Comparison of ENCODE assay signal across 6 cellular contexts in the genomic region with DNA sequence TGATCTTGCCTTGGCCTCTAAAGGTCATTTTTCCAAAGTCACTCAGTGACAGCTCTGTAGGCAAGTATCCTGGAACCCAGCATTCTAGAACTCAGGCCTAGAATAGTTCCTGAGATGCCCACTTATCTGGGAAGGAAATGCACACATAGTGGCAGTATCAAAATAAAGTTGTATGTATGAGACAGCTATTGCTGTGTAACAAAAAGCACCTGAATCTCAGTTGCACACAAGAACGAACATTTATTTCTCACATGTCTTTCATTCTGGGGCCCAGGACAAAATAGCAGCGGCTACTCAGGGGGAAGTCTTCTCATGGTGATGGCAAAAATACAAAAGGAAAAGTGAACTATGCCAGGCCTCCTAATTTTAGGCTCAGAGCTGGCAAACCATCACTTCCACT.
"Had no signal": no experiment of that assay in that cellular context is flagged by ENCODE, and none has a peak within 500 bp of the region (broad histone marks: within the 10 kb centered on the region; RNA-seq: fewer than 3 reads in every experiment).

No MANE protein-coding gene starts in this region.

- H3K4me3 ChIP-seq: K562 had no signal

- H3K4me3 Mint-ChIP-seq: IgD-negative memory B cell had no signal

- H3K27ac Mint-ChIP-seq: IgD-negative memory B cell had no signal

- DNase-seq: IMR-90, KBM-7 had no signal

- H3K36me3 Mint-ChIP-seq: IgD-negative memory B cell had no signal

- FAIRE-seq: HTR-8/SVneo, K562 had no signal

- ATAC-seq: K562 had no signal

- H3K4me1 Mint-ChIP-seq: IgD-negative memory B cell had no signal

- H3K27ac ChIP-seq: HL-60 had no signal
